Comparison of ENCODE assay signal across 1 cellular context in genomic region chr7:120996333-120996982, GRCh38.
TF ChIP-seq lines count a peak whose summit lies in the region.

No MANE protein-coding gene starts in this region.

TF ChIP-seq in GM12878, 131 proteins besides CTCF, POLR2A, EP300 and RAD21 (continued from another document):
- TF ChIP-seq ZNF687 (IDR thresholded peaks at IDR 0.05) (no peak), USF1 (IDR thresholded peaks at IDR 0.05; ENCODE audit: borderline replicate concordance, extremely low read length, insufficient read depth, low read depth, low read length) (no peak), ZZZ3 (IDR thresholded peaks at IDR 0.05; ENCODE audit: control insufficient read depth, insufficient read length, low read depth) (no peak), POLR2AphosphoS5 (IDR thresholded peaks at IDR 0.05; ENCODE audit: low read length) (no peak), LARP7 (IDR thresholded peaks at IDR 0.05) (no peak), CHD1 (IDR thresholded peaks at IDR 0.05; ENCODE audit: low read depth, low read length) (no peak), TCF12 (IDR thresholded peaks at IDR 0.05; ENCODE audit: low read depth, low read length) (no peak), NRF1 (conservative IDR thresholded peaks at IDR 0.05; ENCODE audit: low read depth, low read length) (no peak)
